In genomic region chr1:6635161-6635909, GRCh38 we compare ENCODE assay signal across 20 cellular contexts. TPM values are rescaled to one million over a fixed set of nuclear protein-coding genes. Genes with fewer than 3 reads are reported as not detected.
DNase-seq lines count a peak whose midpoint lies in the region; ATAC-seq and TF ChIP-seq lines count a peak whose summit lies in the region.
"Had no signal": no experiment of that assay in that cellular context is flagged by ENCODE, and none has a peak within 500 bp of the region (broad histone marks: within the 10 kb centered on the region; RNA-seq: fewer than 3 reads in every experiment).

No MANE protein-coding gene starts in this region.

- CTCF ChIA-PET in activated naive CD4-positive, alpha-beta T cell treated with anti-CD3 and anti-CD28 coated beads for 36 hours (lab: Charles Lee), result interaction anchor here (0.7 to 1.6 kb wide), 3 partner anchors 83 to 395 kb away, joined by 3 to 4 read pairs (median 3); no protein-coding TSS in a partner anchor
- CTCF ChIA-PET in Panc1 (lab: Charles Lee), result no interaction called here

- in situ Hi-C loops in Panc1 (cut with HindIII; ENCODE audit: low pct_unique_long_range_greater_than_20kb, low sequenced_read_pairs), result no loop called here

- no peak for TF ChIP-seq CTCF in Panc1 (IDR thresholded peaks at IDR 0.05)

- no peak overlapping the region for H3K27ac ChIP-seq in Panc1 (ENCODE audit: low read length)
- no peak overlapping the region for H3K27ac ChIP-seq in neuronal stem cell (replicated peaks; ENCODE audit: low read length)
- H3K27ac ChIP-seq: HL-60 had no signal

- H3K4me1 ChIP-seq in Panc1 (ENCODE audit: control insufficient read depth, insufficient read depth, low read length) (no peaks in the 10 kb centered on the region), neuronal stem cell (ENCODE audit: control insufficient read depth in 2 of 2, insufficient read depth in 1 of 2, low read depth in 1 of 2, low read length in 2 of 2) (no peaks in the 10 kb centered on the region)
- H3K4me1 ChIP-seq: BE2C had no signal

- no peak overlapping the region for H3K4ac ChIP-seq in neuronal stem cell (ENCODE audit: low read length)

- peak overlapping the region; percentile 22 to 71 for H3K27ac Mint-ChIP-seq in activated naive CD4-positive, alpha-beta T cell treated with anti-CD3 and anti-CD28 coated beads, Interleukin-2, amount 50 U/mL, for 72 hours
- no peak overlapping the region for H3K27ac Mint-ChIP-seq in activated naive CD4-positive, alpha-beta T cell treated with anti-CD3 and anti-CD28 coated beads for 36 hours
- H3K27ac Mint-ChIP-seq in stimulated activated effector memory CD8-positive, alpha-beta T cell treated with anti-CD3 and anti-CD28 coated beads, Interleukin-12 subunit alpha, Interleukin-12 subunit beta, amount 100 ng/mL, for 72 hours, result peak overlapping the region; percentile 14
- H3K27ac Mint-ChIP-seq: CD8-positive, alpha-beta memory T cell had no signal

- H2AK5ac ChIP-seq in neuronal stem cell (ENCODE audit: low read depth, low read length), result no peak overlapping the region

- BruUV-seq in Panc1 (replicated peaks; lab: Mats Ljungman, UMichigan), result TSS peak; percentile 93

- H3K36me3 ChIP-seq in Panc1 (ENCODE audit: control insufficient read depth, insufficient read depth, low read length) (peaks cover 8% of the 10 kb centered on the region), neuronal stem cell (replicated peaks in 1 of 2; ENCODE audit: control insufficient read depth in 2 of 2, insufficient read depth in 2 of 2, low read length in 2 of 2) (peaks cover 59 to 94% of the 10 kb centered on the region in 2 donors)

- H4K8ac ChIP-seq in neuronal stem cell (ENCODE audit: low read depth, low read length), result no peak overlapping the region

- H3K14ac ChIP-seq in neuronal stem cell (ENCODE audit: low read length), result no peak overlapping the region

- intact Hi-C loops in activated naive CD4-positive, alpha-beta T cell treated with anti-CD3 and anti-CD28 coated beads for 36 hours (cut with micrococcal nuclease), result no loop called here
- intact Hi-C loops in Panc1 (cut with micrococcal nuclease; ENCODE audit: unreplicated experiment), result no loop called here

- H3K27me3 ChIP-seq in Panc1 (ENCODE audit: control insufficient read depth, insufficient read depth, low read length), result no peaks in the 10 kb centered on the region
- H3K27me3 ChIP-seq in neuronal stem cell (ENCODE audit: control insufficient read depth in 3 of 3, insufficient read depth in 3 of 3, low read depth in 1 of 3, low read length in 3 of 3), result no peaks in the 10 kb centered on the region
- H3K27me3 ChIP-seq: BE2C had no signal

- H3K36me3 Mint-ChIP-seq in activated naive CD4-positive, alpha-beta T cell treated with anti-CD3 and anti-CD28 coated beads, Interleukin-2, amount 50 U/mL, for 72 hours, result peaks cover 0 to 5% of the 10 kb centered on the region in 2 donors
- peaks cover 17% of the 10 kb centered on the region for H3K36me3 Mint-ChIP-seq in activated naive CD4-positive, alpha-beta T cell treated with anti-CD3 and anti-CD28 coated beads for 36 hours (ENCODE audit: low read depth)
- H3K36me3 Mint-ChIP-seq in stimulated activated effector memory CD8-positive, alpha-beta T cell treated with anti-CD3 and anti-CD28 coated beads, Interleukin-12 subunit alpha, Interleukin-12 subunit beta, amount 100 ng/mL, for 72 hours, result peaks cover 96% of the 10 kb centered on the region

- no peak overlapping the region for H2AFZ ChIP-seq in neuronal stem cell (ENCODE audit: low read length)

- H3K9me3 Mint-ChIP-seq in activated naive CD4-positive, alpha-beta T cell treated with anti-CD3 and anti-CD28 coated beads, Interleukin-2, amount 50 U/mL, for 72 hours, result no peaks in the 10 kb centered on the region
- H3K9me3 Mint-ChIP-seq in activated naive CD4-positive, alpha-beta T cell treated with anti-CD3 and anti-CD28 coated beads for 36 hours, result no peaks in the 10 kb centered on the region
- H3K9me3 Mint-ChIP-seq in stimulated activated effector memory CD8-positive, alpha-beta T cell treated with anti-CD3 and anti-CD28 coated beads, Interleukin-12 subunit alpha, Interleukin-12 subunit beta, amount 100 ng/mL, for 72 hours, result no peaks in the 10 kb centered on the region
- H3K9me3 Mint-ChIP-seq: CD14-positive monocyte; CD8-positive, alpha-beta memory T cell had no signal

- H3K23ac ChIP-seq in neuronal stem cell (ENCODE audit: low read depth, low read length, poor library complexity), result no peak overlapping the region

- H3K4me3 ChIP-seq in Panc1 (ENCODE audit: low read depth in 2 of 2, low read length in 2 of 2) (no peak overlapping the region), neuronal stem cell (ENCODE audit: low read length in 2 of 2) (no peak overlapping the region)
- H3K4me3 ChIP-seq: K562 had no signal

- H3K27me3 Mint-ChIP-seq in activated naive CD4-positive, alpha-beta T cell treated with anti-CD3 and anti-CD28 coated beads for 36 hours (ENCODE audit: low read depth), result no peaks in the 10 kb centered on the region
- H3K27me3 Mint-ChIP-seq: CD8-positive, alpha-beta memory T cell had no signal

- DNase-seq in activated naive CD4-positive, alpha-beta T cell treated with anti-CD3 and anti-CD28 coated beads, Interleukin-2, amount 50 U/mL, for 72 hours (ENCODE audit: low spot score in 2 of 2), result no peak
- DNase-seq in activated naive CD4-positive, alpha-beta T cell treated with anti-CD3 and anti-CD28 coated beads for 36 hours, result no peak
- DNase-seq in Panc1 (ENCODE audit: low read depth, low spot score) (no peak), neuronal stem cell (ENCODE audit: low spot score) (no peak), NK-92 (lab: John Stamatoyannopoulos, UW; ENCODE audit: unreplicated experiment) (no peak), inferior parietal cortex (ENCODE audit: extremely low spot score) (no peak)
- no peak for DNase-seq in stimulated activated effector memory CD8-positive, alpha-beta T cell treated with anti-CD3 and anti-CD28 coated beads, Interleukin-12 subunit alpha, Interleukin-12 subunit beta, amount 100 ng/mL, for 72 hours (ENCODE audit: low spot score in 2 of 2)
- DNase-seq: DMS79 treated with DMSO at 0.1 percent for 48 hours, GF-D8, MV-4-11, NCI-H2029 treated with DMSO at 0.1 percent for 48 hours, NCI-H446 treated with DMSO at 0.1 percent for 48 hours, SIG-M5 had no signal

- no peak overlapping the region for H3K18ac ChIP-seq in neuronal stem cell (ENCODE audit: low read length)

- H2BK5ac ChIP-seq in neuronal stem cell (ENCODE audit: low read length), result peak overlapping the region; percentile 22

- no peak overlapping the region for H4K91ac ChIP-seq in neuronal stem cell (ENCODE audit: low read depth, low read length, poor library complexity)

- no peak overlapping the region for H2BK12ac ChIP-seq in neuronal stem cell (ENCODE audit: low read length)

- H2BK15ac ChIP-seq in neuronal stem cell (ENCODE audit: low read length), result no peak overlapping the region

- H2BK120ac ChIP-seq in neuronal stem cell (ENCODE audit: low read depth, low read length), result no peak overlapping the region

- no peak overlapping the region for H3K4me3 Mint-ChIP-seq in activated naive CD4-positive, alpha-beta T cell treated with anti-CD3 and anti-CD28 coated beads for 36 hours
- H3K4me3 Mint-ChIP-seq in stimulated activated effector memory CD8-positive, alpha-beta T cell treated with anti-CD3 and anti-CD28 coated beads, Interleukin-12 subunit alpha, Interleukin-12 subunit beta, amount 100 ng/mL, for 72 hours, result no peak overlapping the region
- H3K4me3 Mint-ChIP-seq: CD14-positive monocyte; CD8-positive, alpha-beta memory T cell had no signal

- no peak for ATAC-seq in activated naive CD4-positive, alpha-beta T cell treated with anti-CD3 and anti-CD28 coated beads, Interleukin-2, amount 50 U/mL, for 72 hours
- ATAC-seq in Panc1, result peak; percentile 10; the same call in 1 of the 2 replicates
- no peak for ATAC-seq in stimulated activated effector memory CD8-positive, alpha-beta T cell treated with anti-CD3 and anti-CD28 coated beads, Interleukin-12 subunit alpha, Interleukin-12 subunit beta, amount 100 ng/mL, for 72 hours
- ATAC-seq in GM21390 (IDR thresholded peaks at IDR 0.05; ENCODE audit: unreplicated experiment), result no peak

- H3K4me2 ChIP-seq in neuronal stem cell (ENCODE audit: insufficient read depth, low read length, poor library complexity, severe bottlenecking), result no peak overlapping the region
- H3K4me2 ChIP-seq: SK-N-SH had no signal

- H3K9me3 ChIP-seq in Panc1 (ENCODE audit: control insufficient read depth, insufficient read depth, low read depth, low read length) (no peaks in the 10 kb centered on the region), neuronal stem cell (replicated peaks in 1 of 2; ENCODE audit: control insufficient read depth in 2 of 2, insufficient read depth in 1 of 2, low read depth in 1 of 2, low read length in 2 of 2) (peaks cover 0 to 2% of the 10 kb centered on the region in 2 donors)
- H3K9me3 ChIP-seq: BE2C, SK-N-SH had no signal

- H3K79me1 ChIP-seq in neuronal stem cell (ENCODE audit: low read depth, low read length), result peaks cover 6% of the 10 kb centered on the region

- H3K9ac ChIP-seq in neuronal stem cell (ENCODE audit: low read depth, low read length, poor library complexity), result peak overlapping the region; percentile 44
- H3K9ac ChIP-seq: SK-N-SH had no signal

- POLR2A ChIA-PET in Panc1 (lab: Charles Lee), result interaction anchor here (0.6 kb wide), 1 partner anchor 21 kb away, joined by 11 read pairs; no protein-coding TSS in a partner anchor

- WGBS in neuronal stem cell (ENCODE audit: extremely low coverage in 2 of 2, insufficient read length in 2 of 2, insufficient replicate concordance in 1 of 2), 2 donors, result no CpG with 5 or more reads among the region's 20 CpGs

- H3K4me1 Mint-ChIP-seq in activated naive CD4-positive, alpha-beta T cell treated with anti-CD3 and anti-CD28 coated beads for 36 hours (ENCODE audit: low read depth), result no peaks in the 10 kb centered on the region
- no peaks in the 10 kb centered on the region for H3K4me1 Mint-ChIP-seq in stimulated activated effector memory CD8-positive, alpha-beta T cell treated with anti-CD3 and anti-CD28 coated beads, Interleukin-12 subunit alpha, Interleukin-12 subunit beta, amount 100 ng/mL, for 72 hours
- H3K4me1 Mint-ChIP-seq: CD14-positive monocyte; CD8-positive, alpha-beta memory T cell had no signal

RNA-seq across cellular contexts. Expression of gene THAP3, which starts 10.7 kb away (rescaled TPM):
- 10 to 100 TPM; 20.2 to 52.6 TPM for total RNA-seq in activated naive CD4-positive, alpha-beta T cell treated with anti-CD3 and anti-CD28 coated beads, Interleukin-2, amount 50 U/mL, for 72 hours
- total RNA-seq in activated naive CD4-positive, alpha-beta T cell treated with anti-CD3 and anti-CD28 coated beads for 36 hours, result 10 to 100 TPM; 27.3 to 30.9 TPM
- total RNA-seq in Panc1 (2021; ENCODE audit: unreplicated experiment), result 24.9 TPM
- polyA plus RNA-seq in Panc1 (2012; ENCODE audit: insufficient read length), result 35.1 TPM
- polyA plus RNA-seq in neuronal stem cell (2013, experiment 1 of 2), result 25.4 TPM
- 26.7 TPM for polyA plus RNA-seq in neuronal stem cell (2013, experiment 2 of 2)

RNA-seq across cellular contexts. Expression of gene PHF13, which starts 21.8 kb away (rescaled TPM):
- total RNA-seq in activated naive CD4-positive, alpha-beta T cell treated with anti-CD3 and anti-CD28 coated beads, Interleukin-2, amount 50 U/mL, for 72 hours, result 10 to 100 TPM; 15.5 to 33.4 TPM
- total RNA-seq in activated naive CD4-positive, alpha-beta T cell treated with anti-CD3 and anti-CD28 coated beads for 36 hours, result 10 to 100 TPM; 10.8 to 11.3 TPM
- 41.8 TPM for total RNA-seq in Panc1 (2021; ENCODE audit: unreplicated experiment)
- polyA plus RNA-seq in Panc1 (2012; ENCODE audit: insufficient read length), result 24.0 TPM
- polyA plus RNA-seq in neuronal stem cell (2013, experiment 1 of 2), result 25.0 TPM
- polyA plus RNA-seq in neuronal stem cell (2013, experiment 2 of 2), result 25.4 TPM

RNA-seq across cellular contexts. Expression of gene KLHL21, which starts 32.7 kb away (rescaled TPM):
- total RNA-seq in activated naive CD4-positive, alpha-beta T cell treated with anti-CD3 and anti-CD28 coated beads, Interleukin-2, amount 50 U/mL, for 72 hours, result 10 to 100 TPM; 22.9 to 38.9 TPM
- 10 to 100 TPM; 21.0 to 23.3 TPM for total RNA-seq in activated naive CD4-positive, alpha-beta T cell treated with anti-CD3 and anti-CD28 coated beads for 36 hours
- 35.9 TPM for total RNA-seq in Panc1 (2021; ENCODE audit: unreplicated experiment)
- 43.9 TPM for polyA plus RNA-seq in Panc1 (2012; ENCODE audit: insufficient read length)
- polyA plus RNA-seq in neuronal stem cell (2013, experiment 1 of 2), result 4.7 TPM
- 4.8 TPM for polyA plus RNA-seq in neuronal stem cell (2013, experiment 2 of 2)

RNA-seq across cellular contexts. Expression of gene ZBTB48, which starts 55.5 kb away (rescaled TPM):
- 10 to 100 TPM; 22.8 to 25.8 TPM for total RNA-seq in activated naive CD4-positive, alpha-beta T cell treated with anti-CD3 and anti-CD28 coated beads, Interleukin-2, amount 50 U/mL, for 72 hours
- total RNA-seq in activated naive CD4-positive, alpha-beta T cell treated with anti-CD3 and anti-CD28 coated beads for 36 hours, result 10 to 100 TPM; 15.0 to 18.3 TPM
- total RNA-seq in Panc1 (2021; ENCODE audit: unreplicated experiment), result 40.7 TPM
- 41.3 TPM for polyA plus RNA-seq in Panc1 (2012; ENCODE audit: insufficient read length)
- 18.4 TPM for polyA plus RNA-seq in neuronal stem cell (2013, experiment 1 of 2)
- polyA plus RNA-seq in neuronal stem cell (2013, experiment 2 of 2), result 16.7 TPM
